In genomic region chr9:95505676-95506437, GRCh38 we compare ENCODE assay signal across 1 cellular context.
TF ChIP-seq lines count a peak whose summit lies in the region.

No MANE protein-coding gene starts in this region.

TF ChIP-seq in GM12878, 131 proteins besides CTCF, POLR2A, EP300 and RAD21 (continued from another document and continues in another):
- TF ChIP-seq IRF5 (IDR thresholded peaks at IDR 0.05; ENCODE audit: borderline replicate concordance): no peak
- peak; percentile 91 for TF ChIP-seq BCLAF1 (IDR thresholded peaks at IDR 0.05)
- TF ChIP-seq ZBTB33 (IDR thresholded peaks at IDR 0.05): no peak
- TF ChIP-seq YBX1 (IDR thresholded peaks at IDR 0.05): no peak
- TF ChIP-seq CBX3 (IDR thresholded peaks at IDR 0.05; ENCODE audit: borderline replicate concordance, low read depth): no peak
- TF ChIP-seq RFX5 (IDR thresholded peaks at IDR 0.05; ENCODE audit: low read depth, low read length): no peak
- TF ChIP-seq HDGF (IDR thresholded peaks at IDR 0.05): no peak
- no peak for TF ChIP-seq ATF2 (IDR thresholded peaks at IDR 0.05; ENCODE audit: low read length)
- no peak for TF ChIP-seq NFXL1 (IDR thresholded peaks at IDR 0.05; ENCODE audit: borderline replicate concordance)
- no peak for TF ChIP-seq RCOR1 (conservative IDR thresholded peaks at IDR 0.05; ENCODE audit: low read depth, low read length)
- TF ChIP-seq RELA (IDR thresholded peaks at IDR 0.05; ENCODE audit: borderline replicate concordance, partially characterized antibody): no peak
- TF ChIP-seq PAX5 (IDR thresholded peaks at IDR 0.05; ENCODE audit: borderline replicate concordance, low read depth, low read length): no peak
- TF ChIP-seq NKRF (conservative IDR thresholded peaks at IDR 0.05): no peak
- no peak for TF ChIP-seq USF2 (IDR thresholded peaks at IDR 0.05; ENCODE audit: borderline replicate concordance, low read depth, low read length)
- no peak for TF ChIP-seq ZZZ3 (IDR thresholded peaks at IDR 0.05; ENCODE audit: control insufficient read depth, insufficient read length, low read depth)
- peak; percentile 76 for TF ChIP-seq FOXK2 (IDR thresholded peaks at IDR 0.05)
- TF ChIP-seq RB1 (IDR thresholded peaks at IDR 0.05; ENCODE audit: borderline replicate concordance): peak; percentile 29; the same call in 1 of the 2 replicates
- no peak for TF ChIP-seq PAX8 (IDR thresholded peaks at IDR 0.05)
- no peak for TF ChIP-seq TARDBP (IDR thresholded peaks at IDR 0.05; ENCODE audit: borderline replicate concordance)
- no peak for TF ChIP-seq SREBF2 (IDR thresholded peaks at IDR 0.05; ENCODE audit: low read length)
- TF ChIP-seq ZBTB11 (CRISPR knock-in tag; IDR thresholded peaks at IDR 0.05): no peak
- TF ChIP-seq SMC3 (IDR thresholded peaks at IDR 0.05; ENCODE audit: borderline replicate concordance, low read length): no peak
- no peak for TF ChIP-seq MXI1 (IDR thresholded peaks at IDR 0.05; ENCODE audit: low read depth, low read length)
- TF ChIP-seq EED (IDR thresholded peaks at IDR 0.05; ENCODE audit: low read depth): no peak
- no peak for TF ChIP-seq ESRRA (IDR thresholded peaks at IDR 0.05; ENCODE audit: low read length)
- no peak for TF ChIP-seq MLLT1 (IDR thresholded peaks at IDR 0.05)
- no peak for TF ChIP-seq SMARCA5 (IDR thresholded peaks at IDR 0.05)
- TF ChIP-seq IKZF2 (IDR thresholded peaks at IDR 0.05): no peak
- TF ChIP-seq CHD4 (IDR thresholded peaks at IDR 0.05): no peak
- no peak for TF ChIP-seq BRCA1 (IDR thresholded peaks at IDR 0.05; ENCODE audit: low read depth, low read length)
- no peak for TF ChIP-seq SRF (IDR thresholded peaks at IDR 0.05; ENCODE audit: low read depth in 2 of 2, low read length in 2 of 2)
- no peak for TF ChIP-seq CREM (IDR thresholded peaks at IDR 0.05; ENCODE audit: low read depth)
- no peak for TF ChIP-seq ZSCAN29 (IDR thresholded peaks at IDR 0.05)
- TF ChIP-seq MYB (IDR thresholded peaks at IDR 0.05; ENCODE audit: borderline replicate concordance, low read depth, low read length): no peak
- TF ChIP-seq TBL1XR1 (IDR thresholded peaks at IDR 0.05; ENCODE audit: low read depth, low read length): no peak
- TF ChIP-seq ETV6 (conservative IDR thresholded peaks at IDR 0.05 in 1 of 2, IDR thresholded peaks at IDR 0.05 in 1 of 2; ENCODE audit: borderline replicate concordance in 1 of 2, low read depth in 1 of 2): no peak
- TF ChIP-seq SPI1 (IDR thresholded peaks at IDR 0.05; ENCODE audit: borderline replicate concordance, insufficient read depth, low read depth, low read length): no peak
- peak; percentile 78 to 97 for TF ChIP-seq BHLHE40 (IDR thresholded peaks at IDR 0.05; ENCODE audit: borderline replicate concordance in 1 of 2, low read depth in 2 of 2, low read length in 1 of 2)
- no peak for TF ChIP-seq REST (IDR thresholded peaks at IDR 0.05; ENCODE audit: low read depth, low read length)
- no peak; the same call in none of the 2 replicates for TF ChIP-seq POLR2AphosphoS5 (IDR thresholded peaks at IDR 0.05; ENCODE audit: low read length)
- no peak for TF ChIP-seq ZNF217 (IDR thresholded peaks at IDR 0.05)
- TF ChIP-seq TCF7 (IDR thresholded peaks at IDR 0.05; ENCODE audit: borderline replicate concordance): no peak
- TF ChIP-seq ZBED1 (IDR thresholded peaks at IDR 0.05; ENCODE audit: borderline replicate concordance): no peak
- TF ChIP-seq KAT2A (conservative IDR thresholded peaks at IDR 0.05; ENCODE audit: control insufficient read depth, low read depth, low read length): no peak
- TF ChIP-seq MTA2 (IDR thresholded peaks at IDR 0.05; ENCODE audit: low read depth): no peak
- TF ChIP-seq ZNF384 (IDR thresholded peaks at IDR 0.05; ENCODE audit: borderline replicate concordance, low read depth, low read length): peak; percentile 84
- no peak for TF ChIP-seq SP1 (IDR thresholded peaks at IDR 0.05; ENCODE audit: low read depth, low read length)
